In genomic region chr4:84706286-84706685, GRCh38 we compare ENCODE assay signal across 29 cellular contexts.
"Had no signal": no experiment of that assay in that cellular context is flagged by ENCODE, and none has a peak within 500 bp of the region (broad histone marks: within the 10 kb centered on the region; RNA-seq: fewer than 3 reads in every experiment).

No MANE protein-coding gene starts in this region.

- DNase-seq: naive B cell; naive thymus-derived CD8-positive, alpha-beta T cell; occipital lobe; ovary; posterior cingulate gyrus; psoas muscle; right cardiac atrium; spleen; stimulated activated CD4-positive, alpha-beta T cell treated with anti-CD3 and anti-CD28 coated beads, Interleukin-15, amount 100 ng/mL, for 24 hours; stimulated activated CD4-positive, alpha-beta T cell treated with anti-CD3 and anti-CD28 coated beads, Interleukin-2, amount 100 ng/mL, for 24 hours; stimulated activated CD4-positive, alpha-beta T cell treated with anti-CD3 and anti-CD28 coated beads, Interleukin-2, amount 100 ng/mL, for 48 hours; stimulated activated CD4-positive, alpha-beta T cell treated with anti-CD3 and anti-CD28 coated beads, Interleukin-4, amount 100 ng/mL, for 24 hours; stimulated activated naive B cell treated with anti-CD40 and anti-IgM and Interleukin-4, amounts not matched to agents 10 μg/mL and 1 μg/mL and 100 μg/mL, for 72 hours; stimulated activated naive CD4-positive, alpha-beta T cell treated with Interleukin-2 at 50 U/mL for 16 hours; stomach; thyroid gland; trophoblast cell; upper lobe of left lung had no signal

- H3K27me3 ChIP-seq: neural progenitor cell, ovary, spleen, stomach, thyroid gland, tibial nerve, upper lobe of left lung, vagina had no signal

- H3K79me2 ChIP-seq: parathyroid adenoma had no signal

- H3K9me3 ChIP-seq: ovary, psoas muscle, spleen, stomach, thoracic aorta, thyroid gland, tibial nerve, upper lobe of left lung, vagina had no signal

- H3K4me1 ChIP-seq: psoas muscle, spleen, stomach, thyroid gland, tibial nerve, upper lobe of left lung, vagina had no signal

- H3K4me2 ChIP-seq: smooth muscle cell had no signal

- H3K27ac ChIP-seq: neural progenitor cell, ovary, parathyroid adenoma, psoas muscle, skin epidermis, spleen, stomach, thoracic aorta, thyroid gland, tibial nerve, upper lobe of left lung, vagina had no signal

- H2AFZ ChIP-seq: neural progenitor cell, parathyroid adenoma had no signal

- H3K4me3 ChIP-seq: neural progenitor cell, ovary, psoas muscle, skin epidermis, smooth muscle cell, spleen, stomach, thoracic aorta, thyroid gland, tibial nerve, upper lobe of left lung, vagina had no signal

- FAIRE-seq: urothelium cell line had no signal

- H3K9ac ChIP-seq: neural progenitor cell, parathyroid adenoma had no signal

- ATAC-seq: naive thymus-derived CD8-positive, alpha-beta T cell; natural killer cell treated with Interleukin-12 subunit alpha and Interleukin-12 subunit beta and Interleukin-15 and Interleukin-18, amount 100 ng/mL, for 72 hours; psoas muscle; right cardiac atrium; sciatic nerve; stimulated activated effector memory CD8-positive, alpha-beta T cell treated with anti-CD3 and anti-CD28 coated beads, Interleukin-12 subunit alpha, Interleukin-12 subunit beta, amount 100 ng/mL, for 72 hours; stimulated activated naive B cell treated with anti-CD40 and anti-IgM and Interleukin-4, amounts not matched to agents 10 μg/mL and 1 μg/mL and 100 μg/mL, for 72 hours had no signal

- H3K36me3 ChIP-seq: ovary had no signal
